In genomic region chr13:79548886-79549285, GRCh38 we compare ENCODE assay signal across 14 cellular contexts.
A peak's percentile ranks its signal among the peaks of the same experiment; 100 is the strongest.
DNase-seq lines count a peak whose midpoint lies in the region; ATAC-seq, FAIRE-seq and TF ChIP-seq lines count a peak whose summit lies in the region.
"Had no signal": no experiment of that assay in that cellular context is flagged by ENCODE, and none has a peak within 500 bp of the region (broad histone marks: within the 10 kb centered on the region; RNA-seq: fewer than 3 reads in every experiment).

No MANE protein-coding gene starts in this region.

- TF ChIP-seq POLR2A in A549 (IDR thresholded peaks at IDR 0.05; ENCODE audit: low read length): no peak

- no peaks in the 10 kb centered on the region for H3K9me3 ChIP-seq in A549
- no peaks in the 10 kb centered on the region for H3K9me3 ChIP-seq in keratinocyte (ENCODE audit: control insufficient read depth, low read depth, low read length)
- H3K9me3 ChIP-seq: neutrophil had no signal

- dilution Hi-C loops in keratinocyte (cut with MboI; ENCODE audit: extremely low pct_ligation_motif_present, low sequenced_read_pairs): no loop called here

- H3K27ac Mint-ChIP-seq in activated T-helper 17 cell treated with anti-CD3 and anti-CD28 coated beads, Interleukin-2, amount 50 U/mL, for 72 hours: no peak overlapping the region
- H3K27ac Mint-ChIP-seq: activated naive CD8-positive, alpha-beta T cell treated with anti-CD3 and anti-CD28 coated beads, Interleukin-2, amount 10 ng/mL, durations not matched to agents 7 days and 5 days; CD8-positive, alpha-beta T cell had no signal

- H3K4me3 Mint-ChIP-seq in activated T-helper 17 cell treated with anti-CD3 and anti-CD28 coated beads, Interleukin-2, amount 50 U/mL, for 72 hours: no peak overlapping the region
- H3K4me3 Mint-ChIP-seq: activated naive CD8-positive, alpha-beta T cell treated with anti-CD3 and anti-CD28 coated beads, Interleukin-2, amount 10 ng/mL, durations not matched to agents 7 days and 5 days; CD8-positive, alpha-beta T cell had no signal

- CTCF ChIA-PET in A549 (lab: Yijun Ruan, JAX): no interaction called here

- H4K20me1 ChIP-seq in keratinocyte (ENCODE audit: control insufficient read depth, extremely low read depth, insufficient read depth, low read length): no peaks in the 10 kb centered on the region

- H3K4me3 ChIP-seq in A549 (no peak overlapping the region), keratinocyte (ENCODE audit: control insufficient read depth in 2 of 3, extremely low read depth in 1 of 3, insufficient read depth in 2 of 3, low read depth in 1 of 3, low read length in 3 of 3) (no peak overlapping the region)

- H3K36me3 ChIP-seq in keratinocyte (ENCODE audit: control insufficient read depth in 2 of 2, extremely low read depth in 1 of 2, insufficient read depth in 2 of 2, low read length in 2 of 2): peaks cover 0 to 1% of the 10 kb centered on the region in 2 experiments
- H3K36me3 ChIP-seq: neutrophil, WERI-Rb-1 had no signal

- ATAC-seq in A549 (no peak), GM19397 (IDR thresholded peaks at IDR 0.05; ENCODE audit: unreplicated experiment) (no peak)
- no peak for ATAC-seq in activated T-helper 17 cell treated with anti-CD3 and anti-CD28 coated beads, Interleukin-2, amount 50 U/mL, for 72 hours (replicated peaks)
- ATAC-seq: CD8-positive, alpha-beta T cell had no signal

- POLR2A ChIA-PET in A549 (lab: Yijun Ruan, JAX): interaction anchor here (0.6 kb wide), 1 partner anchor 143 kb away, joined by 12 read pairs; the partner anchor contains the start of gene RBM26

- DNase-seq in A549 (ENCODE audit: low read depth in 1 of 2, low spot score in 1 of 2) (peak in 1 of 2 experiments; percentile 7), keratinocyte (ENCODE audit: low read depth, low spot score) (no peak), NCI-H1048 (lab: John Stamatoyannopoulos, UW) (no peak), GM13977 (ENCODE audit: low spot score) (no peak)
- DNase-seq: activated naive CD8-positive, alpha-beta T cell treated with anti-CD3 and anti-CD28 coated beads, Interleukin-2, amount 10 ng/mL, durations not matched to agents 7 days and 5 days; CD8-positive, alpha-beta T cell; NCI-H345; WERI-Rb-1 had no signal

- H3K9me3 Mint-ChIP-seq in activated T-helper 17 cell treated with anti-CD3 and anti-CD28 coated beads, Interleukin-2, amount 50 U/mL, for 72 hours: no peaks in the 10 kb centered on the region
- H3K9me3 Mint-ChIP-seq: activated naive CD8-positive, alpha-beta T cell treated with anti-CD3 and anti-CD28 coated beads, Interleukin-2, amount 10 ng/mL, durations not matched to agents 7 days and 5 days; CD8-positive, alpha-beta T cell had no signal

- H3K27me3 Mint-ChIP-seq in activated T-helper 17 cell treated with anti-CD3 and anti-CD28 coated beads, Interleukin-2, amount 50 U/mL, for 72 hours: no peaks in the 10 kb centered on the region
- H3K27me3 Mint-ChIP-seq: activated naive CD8-positive, alpha-beta T cell treated with anti-CD3 and anti-CD28 coated beads, Interleukin-2, amount 10 ng/mL, durations not matched to agents 7 days and 5 days had no signal

- peaks cover 9% of the 10 kb centered on the region for H3K79me2 ChIP-seq in keratinocyte (ENCODE audit: control insufficient read depth, insufficient read depth, low read length)

- TF ChIP-seq RAD21 in A549 (conservative IDR thresholded peaks at IDR 0.05 in 1 of 2, IDR thresholded peaks at IDR 0.05 in 1 of 2): peak; percentile 34 to 58; a peak in 4 of 5 replicates
- TF ChIP-seq RAD21 in Ishikawa (IDR thresholded peaks at IDR 0.05; ENCODE audit: low read depth): peak; percentile 4; the same call in 1 of the 2 replicates

- FAIRE-seq in A549 (lab: Jason Lieb, UNC) (peak; percentile 36), TTC549 (lab: Jason Lieb, UNC) (peak; percentile 95), keratinocyte (lab: Jason Lieb, UNC) (peak; percentile 44)

- no peak overlapping the region for H2AFZ ChIP-seq in keratinocyte (ENCODE audit: control insufficient read depth, low read length)

- no peak overlapping the region for H3K27ac ChIP-seq in A549
- no peak overlapping the region for H3K27ac ChIP-seq in keratinocyte (ENCODE audit: control insufficient read depth, insufficient read depth, low read length)
- H3K27ac ChIP-seq: HL-60, neutrophil, WERI-Rb-1 had no signal

- no peak overlapping the region for H3K4me2 ChIP-seq in A549
- H3K4me2 ChIP-seq in keratinocyte (ENCODE audit: control insufficient read depth, extremely low read depth, insufficient read depth, low read depth, low read length): no peak overlapping the region

- no peak for TF ChIP-seq EP300 in A549 (IDR thresholded peaks at IDR 0.05)
- no peak for TF ChIP-seq EP300 in Ishikawa (IDR thresholded peaks at IDR 0.05; ENCODE audit: borderline replicate concordance)

- H3K4me1 Mint-ChIP-seq in activated T-helper 17 cell treated with anti-CD3 and anti-CD28 coated beads, Interleukin-2, amount 50 U/mL, for 72 hours: no peaks in the 10 kb centered on the region

- WGBS in A549 (ENCODE audit: missing lambda C conversion rate): 88% methylated on average over 1 of the region's 1 CpG

- TF ChIP-seq CTCF in A549 (IDR thresholded peaks at IDR 0.05): peak; percentile 38; the same call in 2 of the 3 replicates
- TF ChIP-seq CTCF in keratinocyte (optimal IDR thresholded peaks at IDR 0.05 in 1 of 3, IDR thresholded peaks at IDR 0.05 in 1 of 3, conservative IDR thresholded peaks at IDR 0.05 in 1 of 3; ENCODE audit: extremely low read depth in 1 of 3, insufficient read depth in 2 of 3, low read length in 3 of 3): peak in 1 of 3 experiments; percentile 36
- TF ChIP-seq CTCF in GM13977 (IDR thresholded peaks at IDR 0.05; ENCODE audit: extremely low read depth, insufficient read depth, missing control alignments): no peak

- H3K9me1 ChIP-seq in keratinocyte (ENCODE audit: control insufficient read depth, extremely low read depth, insufficient read depth, low read length): no peaks in the 10 kb centered on the region

- H3K4me1 ChIP-seq in A549 (peaks cover 15% of the 10 kb centered on the region; the same call in 1 of the 3 replicates), keratinocyte (ENCODE audit: control insufficient read depth, extremely low read depth, insufficient read depth, low read length) (peaks cover 2% of the 10 kb centered on the region)

- in situ Hi-C loops in GM13977 (cut with MboI; ENCODE audit: low pct_unique_long_range_greater_than_20kb, low sequenced_read_pairs, unreplicated experiment): no loop called here

- H3K27me3 ChIP-seq in keratinocyte (ENCODE audit: control insufficient read depth, extremely low read depth, insufficient read depth, low read length): no peaks in the 10 kb centered on the region

- H3K36me3 Mint-ChIP-seq in activated T-helper 17 cell treated with anti-CD3 and anti-CD28 coated beads, Interleukin-2, amount 50 U/mL, for 72 hours (ENCODE audit: low read depth): peaks cover 60% of the 10 kb centered on the region
- H3K36me3 Mint-ChIP-seq: CD8-positive, alpha-beta T cell had no signal

- H3K9ac ChIP-seq in keratinocyte (ENCODE audit: control insufficient read depth, extremely low read depth, insufficient read depth, low read length): no peak overlapping the region

TF ChIP-seq in A549, 52 proteins besides CTCF, POLR2A, EP300 and RAD21:
- TF ChIP-seq E2F6 (IDR thresholded peaks at IDR 0.05; ENCODE audit: borderline replicate concordance, low read depth): no peak
- TF ChIP-seq MAFK (IDR thresholded peaks at IDR 0.05; ENCODE audit: partially characterized antibody): peak; percentile 59
- TF ChIP-seq SMC3 (IDR thresholded peaks at IDR 0.05): 0 out of 3 replicates have a peak, but pooled peaks have one; percentile 20
- no peak for TF ChIP-seq BHLHE40 (IDR thresholded peaks at IDR 0.05; ENCODE audit: low read depth, low read length)
- no peak for TF ChIP-seq SREBF2 (IDR thresholded peaks at IDR 0.05)

TF ChIP-seq in Ishikawa, 13 proteins besides CTCF, POLR2A, EP300 and RAD21:
- TF ChIP-seq ZBTB7A (IDR thresholded peaks at IDR 0.05; ENCODE audit: low read depth): no peak
- no peak for TF ChIP-seq USF1 (IDR thresholded peaks at IDR 0.05)
- no peak for TF ChIP-seq MAX (IDR thresholded peaks at IDR 0.05)
- TF ChIP-seq REST (IDR thresholded peaks at IDR 0.05; ENCODE audit: low read depth): no peak
